In the genomic region with DNA sequence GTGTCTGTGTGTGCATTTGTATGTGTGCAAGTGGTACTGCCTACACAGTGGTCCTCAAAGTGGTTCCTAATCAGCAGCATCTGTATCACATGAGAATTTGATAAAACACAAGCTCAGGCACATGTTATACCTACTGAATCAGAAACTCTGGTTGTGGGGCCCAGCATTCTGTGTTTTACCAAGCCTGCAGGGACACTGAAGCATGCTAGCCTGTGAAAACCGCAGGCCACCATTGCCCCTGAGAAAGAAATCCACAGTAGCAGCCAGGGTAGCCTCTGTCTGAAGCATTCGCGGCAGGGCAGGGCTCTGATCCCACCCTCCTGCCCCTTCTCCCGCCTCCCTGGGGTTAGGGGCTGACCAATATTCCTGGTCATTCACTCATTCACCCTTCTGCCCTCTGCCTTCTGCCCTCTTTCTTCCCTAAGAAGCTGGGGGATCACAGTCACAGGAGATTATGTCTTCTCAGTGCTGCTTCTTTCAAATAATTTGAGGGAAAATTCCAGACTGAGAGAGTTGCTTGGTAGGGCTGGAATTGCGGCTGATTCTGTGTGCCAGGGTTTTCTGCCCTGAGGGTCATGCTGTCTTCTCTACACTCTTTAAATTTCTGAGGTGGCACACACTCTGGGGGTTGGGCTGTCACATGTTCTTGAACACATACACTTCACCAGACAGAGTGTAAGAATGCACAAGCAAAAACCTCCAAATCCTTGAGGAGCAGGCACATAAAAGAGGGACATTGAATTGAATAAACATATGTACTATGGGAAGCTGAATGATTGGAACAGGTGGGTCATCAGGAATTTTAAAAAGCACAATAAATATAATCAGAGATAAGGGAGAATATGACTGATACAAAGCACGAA, we compare ENCODE assay signal across 26 cellular contexts.
A peak's percentile ranks its signal among the peaks of the same experiment; 100 is the strongest.
DNase-seq lines count a peak whose midpoint lies in the region; TF ChIP-seq lines count a peak whose summit lies in the region.
"Had no signal": no experiment of that assay in that cellular context is flagged by ENCODE, and none has a peak within 500 bp of the region (broad histone marks: within the 10 kb centered on the region; RNA-seq: fewer than 3 reads in every experiment).

No MANE protein-coding gene starts in this region.

- CTCF ChIA-PET in A673 (lab: Charles Lee) (no interaction called here), mammary epithelial cell (lab: Charles Lee; ENCODE audit: low non-redundant PET) (no interaction called here)

- H3K9me3 ChIP-seq in A673 (ENCODE audit: low read depth, low read length, poor library complexity, severe bottlenecking) (peaks cover 9% of the 10 kb centered on the region), OCI-LY3 (ENCODE audit: insufficient read depth, low read length) (peaks cover 16% of the 10 kb centered on the region), mammary epithelial cell (replicated peaks; ENCODE audit: insufficient read depth, low read length) (no peaks in the 10 kb centered on the region), osteoblast (ENCODE audit: low read depth, low read length) (no peaks in the 10 kb centered on the region)
- H3K9me3 ChIP-seq: ascending aorta, thoracic aorta had no signal

- in situ Hi-C loops in mammary epithelial cell (cut with MboI; ENCODE audit: low sequenced_read_pairs in 2 of 2) = no loop called here

- peaks cover 33% of the 10 kb centered on the region for H3K4me1 ChIP-seq in A673 (ENCODE audit: insufficient read depth, low read length, poor library complexity, severe bottlenecking)
- H3K4me1 ChIP-seq in OCI-LY3 (ENCODE audit: low read length) = peaks cover 15% of the 10 kb centered on the region
- H3K4me1 ChIP-seq in mammary epithelial cell (ENCODE audit: insufficient read depth, low read length) = peaks cover 28% of the 10 kb centered on the region
- H3K4me1 ChIP-seq in osteoblast (ENCODE audit: insufficient read depth, low read length) = peaks cover 7% of the 10 kb centered on the region
- H3K4me1 ChIP-seq: ascending aorta had no signal

- TF ChIP-seq CTCF in A673 (conservative IDR thresholded peaks at IDR 0.05; ENCODE audit: low read depth, low read length) = no peak
- no peak for TF ChIP-seq CTCF in OCI-LY3 (IDR thresholded peaks at IDR 0.05; ENCODE audit: low read depth, low read length)
- no peak for TF ChIP-seq CTCF in mammary epithelial cell (conservative IDR thresholded peaks at IDR 0.05 in 1 of 2, IDR thresholded peaks at IDR 0.05 in 1 of 2; ENCODE audit: extremely low read depth in 1 of 2, insufficient read depth in 1 of 2, low read depth in 1 of 2, low read length in 2 of 2)
- TF ChIP-seq CTCF in osteoblast (IDR thresholded peaks at IDR 0.05; ENCODE audit: extremely low read depth, low read depth, low read length) = no peak

- no peak overlapping the region for H3K4me2 ChIP-seq in OCI-LY3 (ENCODE audit: low read length)
- H3K4me2 ChIP-seq in mammary epithelial cell (ENCODE audit: insufficient read depth, low read depth, low read length) = no peak overlapping the region
- H3K4me2 ChIP-seq in osteoblast (ENCODE audit: insufficient read depth, low read length) = no peak overlapping the region

- BruUV-seq in A673 (replicated peaks; lab: Mats Ljungman, UMichigan) = no TSS peak
- BruUV-seq in mammary epithelial cell (replicated peaks; lab: Mats Ljungman, UMichigan) = no TSS peak

- WGBS in mammary epithelial cell (ENCODE audit: low coverage, missing lambda C conversion rate) = 3% methylated on average over 5 of the region's 6 CpGs

- H4K20me1 ChIP-seq in OCI-LY3 (ENCODE audit: insufficient read depth, low read length) (no peaks in the 10 kb centered on the region), mammary epithelial cell (ENCODE audit: insufficient read depth, low read length) (no peaks in the 10 kb centered on the region), osteoblast (ENCODE audit: insufficient read depth, low read length) (no peaks in the 10 kb centered on the region)

- H3K79me2 ChIP-seq in OCI-LY3 (ENCODE audit: low read length) = no peaks in the 10 kb centered on the region
- H3K79me2 ChIP-seq in mammary epithelial cell (ENCODE audit: insufficient read depth, low read length) = no peaks in the 10 kb centered on the region
- H3K79me2 ChIP-seq in osteoblast (ENCODE audit: insufficient read depth, low read length) = no peaks in the 10 kb centered on the region

- H3K4me3 ChIP-seq in A673 (ENCODE audit: low read depth, low read length, poor library complexity, severe bottlenecking) (no peak overlapping the region), OCI-LY3 (ENCODE audit: low read length) (no peak overlapping the region), mammary epithelial cell (replicated peaks in 1 of 3; ENCODE audit: insufficient read depth in 1 of 3, low read depth in 2 of 3, low read length in 3 of 3) (no peak overlapping the region), osteoblast (ENCODE audit: insufficient read depth, low read length) (no peak overlapping the region)
- H3K4me3 ChIP-seq: ascending aorta, K562, lung, thoracic aorta had no signal

- H3K36me3 ChIP-seq in A673 (ENCODE audit: insufficient read depth, low read length, poor library complexity, severe bottlenecking) (no peaks in the 10 kb centered on the region), OCI-LY3 (replicated peaks; ENCODE audit: low read depth, low read length) (no peaks in the 10 kb centered on the region), mammary epithelial cell (ENCODE audit: insufficient read depth, low read length) (no peaks in the 10 kb centered on the region), osteoblast (ENCODE audit: insufficient read depth, low read length) (no peaks in the 10 kb centered on the region)
- H3K36me3 ChIP-seq: ascending aorta, thoracic aorta had no signal

- H2AFZ ChIP-seq in OCI-LY3 (ENCODE audit: low read depth, low read length) (peak overlapping the region; percentile 22; the same call in 1 of the 2 replicates), mammary epithelial cell (ENCODE audit: low read depth, low read length) (peak overlapping the region; percentile 86), osteoblast (ENCODE audit: low read length) (peak overlapping the region; percentile 52)

- dilution Hi-C loops in mammary epithelial cell (cut with HindIII; ENCODE audit: low sequenced_read_pairs) = no loop called here

- DNase-seq in A673 (ENCODE audit: low spot score) (no peak), mammary epithelial cell (peak; percentile 9), osteoblast (ENCODE audit: insufficient read length, low spot score, missing footprints) (no peak), islet precursor cell (no peak), NCI-H526 (lab: John Stamatoyannopoulos, UW) (no peak), cortex of kidney (lab: John Stamatoyannopoulos, UW) (no peak)
- no peak for DNase-seq in activated naive CD4-positive, alpha-beta T cell treated with Interleukin-2 at 50 U/mL for 16 hours
- DNase-seq: activated CD4-positive, alpha-beta T cell treated with anti-CD3 and anti-CD28 coated beads for 36 hours; activated CD8-positive, alpha-beta T cell treated with anti-CD3 and anti-CD28 coated beads, Interleukin-2, amount 10 ng/mL, durations not matched to agents 7 days and 5 days; CD8-positive, alpha-beta memory T cell; central memory CD4-positive, alpha-beta T cell; DMS 273 treated with DMSO at 0.1 percent for 48 hours; H7; kidney glomerular epithelial cell; MM.1S; NCI-H1417; NCI-H2081; NCI-H2227 treated with DMSO at 0.1 percent for 48 hours; NCI-H69; stimulated activated naive CD8-positive, alpha-beta T cell treated with anti-CD3 and anti-CD28 coated beads, Interleukin-15, Interleukin-2, amounts not matched to agents 100 U/mL and 50 U/mL, for 24 hours had no signal

- POLR2A ChIA-PET in A673 (lab: Charles Lee; ENCODE audit: low non-redundant PET) = interaction anchor here (0.6 kb wide), 1 partner anchor 204 kb away, joined by 5 read pairs; no protein-coding TSS in a partner anchor

- H3K9ac ChIP-seq in OCI-LY3 (ENCODE audit: low read length) (no peak overlapping the region), mammary epithelial cell (ENCODE audit: insufficient read depth, low read length) (no peak overlapping the region)

- intact Hi-C loops in A673 (cut with micrococcal nuclease; ENCODE audit: unreplicated experiment) (no loop called here), mammary epithelial cell (cut with micrococcal nuclease) (no loop called here)

- H3K27me3 ChIP-seq in A673 (replicated peaks; ENCODE audit: insufficient read depth, low read depth, low read length, poor library complexity) = no peaks in the 10 kb centered on the region
- H3K27me3 ChIP-seq in OCI-LY3 (ENCODE audit: low read depth, low read length) = no peaks in the 10 kb centered on the region
- no peaks in the 10 kb centered on the region for H3K27me3 ChIP-seq in mammary epithelial cell (ENCODE audit: insufficient read depth, low read length)
- H3K27me3 ChIP-seq in osteoblast (ENCODE audit: insufficient read depth, low read length) = no peaks in the 10 kb centered on the region
- H3K27me3 ChIP-seq: ascending aorta had no signal

- H3K27ac ChIP-seq in A673 (ENCODE audit: low read depth, low read length, poor library complexity, severe bottlenecking) = peak overlapping the region; percentile 23
- H3K27ac ChIP-seq in OCI-LY3 (ENCODE audit: low read length) = no peak overlapping the region
- no peak overlapping the region for H3K27ac ChIP-seq in mammary epithelial cell (ENCODE audit: insufficient read depth, low read depth, low read length)
- H3K27ac ChIP-seq in osteoblast (ENCODE audit: low read depth, low read length) = no peak overlapping the region
- H3K27ac ChIP-seq: ascending aorta, RWPE1, thoracic aorta had no signal

Comparison
In these comparisons a context has a peak if more than half of its experiments do, and no peak if none do; other contexts are left out.
1. H2AFZ ChIP-seq: peak in every context shown above with its lines; median percentile 86 in mammary epithelial cell; 52 in osteoblast; 22 in OCI-LY3.